Comparison of ENCODE assay signal across 8 cellular contexts in the genomic region with DNA sequence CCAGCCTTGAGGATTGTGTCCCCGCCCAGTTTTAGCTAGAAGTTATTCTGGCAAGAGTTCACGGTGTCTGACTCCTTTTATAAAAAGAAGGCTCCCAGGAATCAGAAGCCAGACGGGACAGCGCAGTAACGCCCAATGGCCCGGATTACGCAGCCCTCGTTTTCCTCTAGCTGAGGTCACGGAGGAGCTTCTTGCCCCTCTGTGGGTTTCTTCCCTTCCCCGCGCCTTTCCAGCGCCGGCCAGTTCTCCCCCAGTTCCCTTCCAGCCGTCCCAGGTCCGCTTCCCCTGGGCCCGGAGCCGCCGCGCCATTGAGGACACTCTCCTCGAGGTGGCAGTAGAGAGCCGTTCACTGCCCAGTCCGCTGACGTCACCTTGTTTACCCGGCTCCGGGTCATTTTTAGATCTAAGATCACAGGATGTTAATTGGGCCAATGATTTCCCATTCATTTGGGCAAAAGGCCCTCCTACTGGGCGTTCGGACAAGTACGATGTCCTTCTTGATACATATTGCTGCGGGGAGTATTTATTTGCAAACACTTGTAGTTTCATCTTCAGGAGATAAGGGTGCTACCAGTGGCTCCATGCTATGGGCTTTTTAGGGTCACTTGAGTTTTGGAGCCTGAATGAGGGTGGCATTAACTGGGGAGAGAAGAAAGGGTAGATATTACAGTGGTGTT.
DNase-seq lines count a peak whose midpoint lies in the region; ATAC-seq and TF ChIP-seq lines count a peak whose summit lies in the region.

No MANE protein-coding gene starts in this region.

- no peaks in the 10 kb centered on the region for H3K36me3 Mint-ChIP-seq in activated CD4-positive, alpha-beta memory T cell treated with anti-CD3 and anti-CD28 coated beads for 36 hours

- WGBS in lower leg skin, 2 donors: 4 to 7% methylated on average over 29 of the region's 29 CpGs

- TF ChIP-seq CTCF in dorsolateral prefrontal cortex (IDR thresholded peaks at IDR 0.05 in 54 of 56, conservative IDR thresholded peaks at IDR 0.05 in 2 of 56; ENCODE audit: low read depth in 1 of 56, partially characterized antibody in 56 of 56) (peak; percentile 90 to 100 (median 97)), lower leg skin (IDR thresholded peaks at IDR 0.05) (peak in 1 of 3 donors; percentile 83)

- peak; percentile 84 for ATAC-seq in GM19035 (IDR thresholded peaks at IDR 0.05; ENCODE audit: unreplicated experiment)
- ATAC-seq in HG03521 (IDR thresholded peaks at IDR 0.05; ENCODE audit: unreplicated experiment): peak; percentile 75

- H3K27ac ChIP-seq in dorsolateral prefrontal cortex: peak overlapping the region; percentile 58 to 99 (median 95)

- DNase-seq in AG20443 (ENCODE audit: low spot score) (peak; percentile 94), NCI-H748 (lab: John Stamatoyannopoulos, UW; ENCODE audit: unreplicated experiment) (peak; percentile 75), dorsolateral prefrontal cortex (peak; percentile 83 to 93 (median 89)), lower leg skin (ENCODE audit: low spot score in 2 of 2) (peak; percentile 84 to 97)
- DNase-seq in activated CD4-positive, alpha-beta memory T cell treated with anti-CD3 and anti-CD28 coated beads for 36 hours: peak; percentile 90
- DNase-seq in stimulated activated CD4-positive, alpha-beta T cell treated with anti-CD3 and anti-CD28 coated beads, Interleukin-4, amount 100 ng/mL, for 1 hour: peak; percentile 83

- no peaks in the 10 kb centered on the region for H3K27me3 ChIP-seq in dorsolateral prefrontal cortex

- CTCF ChIA-PET in activated CD4-positive, alpha-beta memory T cell treated with anti-CD3 and anti-CD28 coated beads for 36 hours (lab: Charles Lee): interaction anchor here (0.6 to 2.8 kb wide), 17 partner anchors 10 to 1311 kb away, joined by 3 to 27 read pairs (median 3); partner anchors contain the start of gene CAMKMT

- intact Hi-C loops in activated CD4-positive, alpha-beta memory T cell treated with anti-CD3 and anti-CD28 coated beads for 36 hours (cut with micrococcal nuclease): loop anchor here (1.0 to 2.0 kb wide), 6 partner anchors 43 to 868 kb away; partner anchors contain the start of gene PPM1B
- intact Hi-C loops in dorsolateral prefrontal cortex (cut with DNase I) (loop anchor here (1.0 to 5.0 kb wide), 8 partner anchors 35 to 206 kb away; partner anchors contain the start of gene PPM1B (in 2 of the 2)), lower leg skin (cut with DNase I; ENCODE audit: low total_unique reads) (no loop called here)

- H3K4me3 ChIP-seq in dorsolateral prefrontal cortex (peak overlapping the region in 58 of 59 donors; percentile 18 to 69 (median 46)), lower leg skin (ENCODE audit: low read depth, poor library complexity, severe bottlenecking) (peak overlapping the region; percentile 21)

- no peaks in the 10 kb centered on the region for H3K27me3 Mint-ChIP-seq in activated CD4-positive, alpha-beta memory T cell treated with anti-CD3 and anti-CD28 coated beads for 36 hours

- no peaks in the 10 kb centered on the region for H3K9me3 Mint-ChIP-seq in activated CD4-positive, alpha-beta memory T cell treated with anti-CD3 and anti-CD28 coated beads for 36 hours

- peak overlapping the region; percentile 6 for H3K27ac Mint-ChIP-seq in activated CD4-positive, alpha-beta memory T cell treated with anti-CD3 and anti-CD28 coated beads for 36 hours

- peaks cover 11% of the 10 kb centered on the region for H3K4me1 Mint-ChIP-seq in activated CD4-positive, alpha-beta memory T cell treated with anti-CD3 and anti-CD28 coated beads for 36 hours (ENCODE audit: low read depth)

- TF ChIP-seq POLR2A in lower leg skin (IDR thresholded peaks at IDR 0.05): no peak

- POLR2A ChIA-PET in activated CD4-positive, alpha-beta memory T cell treated with anti-CD3 and anti-CD28 coated beads for 36 hours (lab: Charles Lee): no interaction called here

- H3K4me3 Mint-ChIP-seq in activated CD4-positive, alpha-beta memory T cell treated with anti-CD3 and anti-CD28 coated beads for 36 hours: peak overlapping the region; percentile 64

Comparison
In these comparisons a context has a peak if more than half of its experiments do, and no peak if none do; other contexts are left out.
1. Peak in every context shown above with its lines: DNase-seq, ATAC-seq, H3K4me3 ChIP-seq and H3K27ac ChIP-seq.